Comparison of ENCODE assay signal across 13 cellular contexts in genomic region chr3:42023380-42023779, GRCh38.
DNase-seq lines count a peak whose midpoint lies in the region; ATAC-seq and FAIRE-seq lines count a peak whose summit lies in the region.
"Had no signal": no experiment of that assay in that cellular context is flagged by ENCODE, and none has a peak within 500 bp of the region (broad histone marks: within the 10 kb centered on the region; RNA-seq: fewer than 3 reads in every experiment).

No MANE protein-coding gene starts in this region.

- DNase-seq in activated T-cell treated with anti-CD3 and anti-CD28 coated beads for 48 hours (ENCODE audit: low read depth) (peak; percentile 39), memory B cell (ENCODE audit: low spot score in 2 of 2) (no peak), H7 (no peak), RCC 7860 (ENCODE audit: low spot score) (no peak), putamen (ENCODE audit: low spot score) (no peak)
- DNase-seq in activated T-cell treated with anti-CD3 and anti-CD28 coated beads, Interleukin-2, amount 50 U/mL, for 1 hour = no peak
- DNase-seq in activated CD8-positive, alpha-beta memory T cell treated with anti-CD3 and anti-CD28 coated beads, Interleukin-2, amount 10 ng/mL, durations not matched to agents 7 days and 5 days = no peak
- peak; percentile 59 for DNase-seq in stimulated activated naive CD8-positive, alpha-beta T cell treated with anti-CD3 and anti-CD28 coated beads, Interleukin-15, Interleukin-2, amounts not matched to agents 100 U/mL and 50 U/mL, for 24 hours
- DNase-seq: erythroblast, GF-D8, NCI-H2227 treated with DMSO at 0.1 percent for 48 hours had no signal

- H3K27me3 ChIP-seq in H7 (ENCODE audit: control insufficient read depth, insufficient read depth, low read length) = no peaks in the 10 kb centered on the region
- H3K27me3 ChIP-seq: neutrophil had no signal

- H3K27me3 Mint-ChIP-seq in activated CD8-positive, alpha-beta memory T cell treated with anti-CD3 and anti-CD28 coated beads, Interleukin-2, amount 10 ng/mL, durations not matched to agents 7 days and 5 days = no peaks in the 10 kb centered on the region
- no peaks in the 10 kb centered on the region for H3K27me3 Mint-ChIP-seq in memory B cell

- H3K4me3 ChIP-seq in H7 (ENCODE audit: insufficient read depth, low read depth, low read length) = no peak overlapping the region
- H3K4me3 ChIP-seq: HAP-1 had no signal

- H3K36me3 ChIP-seq in H7 (replicated peaks; ENCODE audit: control insufficient read depth, insufficient read depth, low read length) = no peaks in the 10 kb centered on the region
- H3K36me3 ChIP-seq: HAP-1, neutrophil had no signal

- H3K27ac Mint-ChIP-seq in activated CD8-positive, alpha-beta memory T cell treated with anti-CD3 and anti-CD28 coated beads, Interleukin-2, amount 10 ng/mL, durations not matched to agents 7 days and 5 days = no peak overlapping the region
- H3K27ac Mint-ChIP-seq in memory B cell = peak overlapping the region; percentile 67

- H3K36me3 Mint-ChIP-seq in activated CD8-positive, alpha-beta memory T cell treated with anti-CD3 and anti-CD28 coated beads, Interleukin-2, amount 10 ng/mL, durations not matched to agents 7 days and 5 days = peaks cover 10% of the 10 kb centered on the region
- peaks cover 10% of the 10 kb centered on the region for H3K36me3 Mint-ChIP-seq in memory B cell

- H3K4me3 Mint-ChIP-seq in activated CD8-positive, alpha-beta memory T cell treated with anti-CD3 and anti-CD28 coated beads, Interleukin-2, amount 10 ng/mL, durations not matched to agents 7 days and 5 days = no peak overlapping the region
- peak overlapping the region; percentile 18 for H3K4me3 Mint-ChIP-seq in memory B cell

- peaks cover 2% of the 10 kb centered on the region for H3K9me3 Mint-ChIP-seq in activated CD8-positive, alpha-beta memory T cell treated with anti-CD3 and anti-CD28 coated beads, Interleukin-2, amount 10 ng/mL, durations not matched to agents 7 days and 5 days (ENCODE audit: low read depth)
- H3K9me3 Mint-ChIP-seq in memory B cell = peaks cover 2% of the 10 kb centered on the region

- FAIRE-seq in RCC 7860 (lab: Jason Lieb, UNC) = no peak

- ATAC-seq in activated CD8-positive, alpha-beta memory T cell treated with anti-CD3 and anti-CD28 coated beads, Interleukin-2, amount 10 ng/mL, durations not matched to agents 7 days and 5 days = peak; percentile 45
- ATAC-seq in memory B cell (ENCODE audit: low read depth) = no peak
- peak; percentile 89 for ATAC-seq in stimulated activated naive CD8-positive, alpha-beta T cell treated with anti-CD3 and anti-CD28 coated beads, Interleukin-15, Interleukin-2, amounts not matched to agents 100 U/mL and 50 U/mL, for 24 hours

- CTCF ChIA-PET in activated CD8-positive, alpha-beta memory T cell treated with anti-CD3 and anti-CD28 coated beads, Interleukin-2, amount 10 ng/mL, durations not matched to agents 7 days and 5 days (lab: Charles Lee) = no interaction called here

- H3K4me1 Mint-ChIP-seq in activated CD8-positive, alpha-beta memory T cell treated with anti-CD3 and anti-CD28 coated beads, Interleukin-2, amount 10 ng/mL, durations not matched to agents 7 days and 5 days = peaks cover 38% of the 10 kb centered on the region
- H3K4me1 Mint-ChIP-seq in memory B cell = peaks cover 49% of the 10 kb centered on the region

Comparison
In these comparisons a context has a peak if more than half of its experiments do, and no peak if none do; other contexts are left out.
1. DNase-seq: peak in activated T-cell treated with anti-CD3 and anti-CD28 coated beads for 48 hours (single experiment) and stimulated activated naive CD8-positive, alpha-beta T cell treated with anti-CD3 and anti-CD28 coated beads, Interleukin-15, Interleukin-2, amounts not matched to agents 100 U/mL and 50 U/mL, for 24 hours (single experiment); none in activated T-cell treated with anti-CD3 and anti-CD28 coated beads, Interleukin-2, amount 50 U/mL, for 1 hour (single experiment), activated CD8-positive, alpha-beta memory T cell treated with anti-CD3 and anti-CD28 coated beads, Interleukin-2, amount 10 ng/mL, durations not matched to agents 7 days and 5 days (single experiment), memory B cell (0 of 2), H7 (single experiment), RCC 7860 (single experiment) and putamen (single experiment).